In the genomic region with DNA sequence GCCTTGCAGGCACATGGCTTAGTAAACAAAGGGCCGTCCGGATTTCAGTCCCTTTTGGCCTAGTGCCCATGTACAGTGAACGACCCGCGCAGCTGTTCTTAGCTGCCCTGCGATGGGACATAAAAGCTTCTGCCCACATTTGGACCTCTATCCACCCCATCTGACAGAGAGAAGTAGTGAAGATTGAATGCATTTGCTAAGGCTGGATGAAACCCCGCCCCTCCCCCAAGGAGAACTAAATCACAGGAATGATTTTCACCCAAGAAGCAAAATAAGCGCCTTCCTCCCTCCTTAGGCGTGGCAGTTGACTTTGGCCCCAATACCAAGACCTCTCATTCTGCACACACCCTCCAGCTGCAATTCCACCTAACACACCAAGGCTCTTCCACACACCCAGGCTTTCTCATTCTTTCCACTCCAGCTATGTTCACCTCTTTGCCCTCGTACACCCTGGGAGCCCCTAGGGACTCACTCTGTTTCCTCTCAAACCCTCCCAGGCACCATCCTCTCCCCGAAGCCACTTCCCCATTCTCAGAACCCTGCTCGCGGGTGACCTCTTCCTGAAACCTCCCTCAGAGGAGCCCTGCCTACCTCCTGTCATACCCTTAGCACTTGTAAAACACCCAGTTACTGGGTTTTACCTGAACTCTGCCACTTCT, we compare ENCODE assay signal across 8 cellular contexts. TPM values are rescaled to one million over a fixed set of nuclear protein-coding genes. Genes with fewer than 3 reads are reported as not detected.
DNase-seq lines count a peak whose midpoint lies in the region; ATAC-seq lines count a peak whose summit lies in the region.

No MANE protein-coding gene starts in this region.

- ATAC-seq in HG03135 (IDR thresholded peaks at IDR 0.05; ENCODE audit: unreplicated experiment) (peak; percentile 96), left cardiac atrium (peak in 1 of 2 donors; percentile 40)

- DNase-seq in CMK (ENCODE audit: low read depth) (peak; percentile 44), GM19238 (ENCODE audit: insufficient read length, low spot score) (peak; percentile 75), RPMI8226 (peak; percentile 92), left cardiac atrium (peak; percentile 65), activated gamma-delta T cell treated with Interleukin-2 at 50 U/mL for 16 hours (no peak), globus pallidus (ENCODE audit: low spot score) (no peak), 8988T (no peak)

- intact Hi-C loops in left cardiac atrium (cut with DNase I): no loop called here

RNA-seq across cellular contexts. Expression of gene HRH1, which starts 14.1 kb away (rescaled TPM):
- total RNA-seq in left cardiac atrium: 1 to 10 TPM; 3.0 to 3.5 TPM

Comparison
In these comparisons a context has a peak if more than half of its experiments do, and no peak if none do; other contexts are left out.
1. DNase-seq: peak in CMK (single experiment), GM19238 (single experiment), RPMI8226 (single experiment) and left cardiac atrium (single experiment); none in activated gamma-delta T cell treated with Interleukin-2 at 50 U/mL for 16 hours (single experiment), globus pallidus (single experiment) and 8988T (single experiment).